Comparison of ENCODE assay signal across 10 cellular contexts in the genomic region with DNA sequence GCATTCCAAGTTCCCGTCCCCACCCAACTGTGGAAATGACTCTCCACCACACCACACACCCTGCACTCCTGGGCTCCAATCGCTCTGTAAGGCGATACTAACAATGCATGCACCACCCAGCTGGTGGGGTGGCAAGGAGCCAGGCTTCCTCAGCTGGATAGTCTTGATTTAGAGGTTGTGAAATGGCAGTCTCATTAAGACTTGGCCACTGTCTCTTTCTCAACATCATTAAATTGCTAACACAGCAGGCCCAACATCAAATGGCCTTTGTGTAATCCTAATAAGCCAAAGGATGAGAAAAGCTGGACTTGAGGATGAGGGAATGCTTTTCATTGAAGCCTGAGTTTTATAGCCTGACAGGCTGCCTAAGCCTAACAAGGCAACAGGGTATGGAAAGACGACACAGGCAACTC.
DNase-seq lines count a peak whose midpoint lies in the region; TF ChIP-seq lines count a peak whose summit lies in the region.
"Had no signal": no experiment of that assay in that cellular context is flagged by ENCODE, and none has a peak within 500 bp of the region (broad histone marks: within the 10 kb centered on the region; RNA-seq: fewer than 3 reads in every experiment).

No MANE protein-coding gene starts in this region.

- H3K4me3 Mint-ChIP-seq in CD8-positive, alpha-beta memory T cell, result no peak overlapping the region
- H3K4me3 Mint-ChIP-seq: memory B cell had no signal

- CTCF ChIA-PET in CD8-positive, alpha-beta memory T cell (lab: Charles Lee), result no interaction called here

- H3K27ac ChIP-seq in CD8-positive, alpha-beta memory T cell (ENCODE audit: low read depth, low read length), result no peak overlapping the region
- H3K27ac ChIP-seq: upper lobe of left lung had no signal

- intact Hi-C loops in posterior vena cava (cut with DNase I), result no loop called here

- DNase-seq in GF-D8 (lab: John Stamatoyannopoulos, UW) (peak; percentile 65), NCI-H345 treated with DMSO at 0.1 percent for 48 hours (lab: John Stamatoyannopoulos, UW; ENCODE audit: unreplicated experiment) (peak; percentile 6), erythroblast (lab: John Stamatoyannopoulos, UW) (peak; percentile 9 to 17), posterior vena cava (ENCODE audit: low spot score) (peak; percentile 92), SW 1271 (lab: John Stamatoyannopoulos, UW) (no peak)
- no peak for DNase-seq in stimulated activated CD8-positive, alpha-beta memory T cell treated with anti-CD3 and anti-CD28 coated beads, Interleukin-4, amount 100 ng/mL, for 48 hours
- no peak for DNase-seq in activated effector memory CD4-positive, alpha-beta T cell treated with anti-CD3 and anti-CD28 coated beads, Interleukin-2, amount 50 U/mL, for 16 hours
- DNase-seq in CD8-positive, alpha-beta memory T cell, result no peak

- H3K36me3 Mint-ChIP-seq in CD8-positive, alpha-beta memory T cell, result peaks cover 0 to 26% (median 0%) of the 10 kb centered on the region in 3 donors

- no peak for TF ChIP-seq POLR2A in erythroblast (IDR thresholded peaks at IDR 0.05; ENCODE audit: low read length)

- H3K9me3 ChIP-seq in CD8-positive, alpha-beta memory T cell (ENCODE audit: low read length), result no peaks in the 10 kb centered on the region
- H3K9me3 ChIP-seq: upper lobe of left lung had no signal

- H3K4me3 ChIP-seq in CD8-positive, alpha-beta memory T cell (ENCODE audit: low read length), result no peak overlapping the region
- H3K4me3 ChIP-seq: upper lobe of left lung had no signal

- peaks cover 0 to 7% (median 2%) of the 10 kb centered on the region in 5 donors for H3K9me3 Mint-ChIP-seq in CD8-positive, alpha-beta memory T cell

- H3K4me1 Mint-ChIP-seq in CD8-positive, alpha-beta memory T cell, result peaks cover 3 to 15% (median 4%) of the 10 kb centered on the region in 3 donors

- peaks cover 11% of the 10 kb centered on the region for H3K4me1 ChIP-seq in CD8-positive, alpha-beta memory T cell (ENCODE audit: insufficient read depth, low read length)

- H3K27me3 ChIP-seq in CD8-positive, alpha-beta memory T cell (ENCODE audit: insufficient read depth, low read length, poor library complexity, severe bottlenecking), result no peaks in the 10 kb centered on the region
- H3K27me3 ChIP-seq: upper lobe of left lung had no signal

- no peak overlapping the region for H3K27ac Mint-ChIP-seq in CD8-positive, alpha-beta memory T cell
- H3K27ac Mint-ChIP-seq: memory B cell had no signal

- POLR2A ChIA-PET in CD8-positive, alpha-beta memory T cell (lab: Charles Lee), result no interaction called here

- H3K36me3 ChIP-seq in CD8-positive, alpha-beta memory T cell (ENCODE audit: insufficient read depth, low read length), result no peaks in the 10 kb centered on the region
- H3K36me3 ChIP-seq: upper lobe of left lung had no signal

- H3K27me3 Mint-ChIP-seq in CD8-positive, alpha-beta memory T cell, result no peaks in the 10 kb centered on the region
- H3K27me3 Mint-ChIP-seq: memory B cell had no signal

Comparison
In these comparisons a context has a peak if more than half of its experiments do, and no peak if none do; other contexts are left out.
1. DNase-seq: peak in GF-D8 (single experiment), NCI-H345 treated with DMSO at 0.1 percent for 48 hours (single experiment), erythroblast (2 of 2) and posterior vena cava (single experiment); none in stimulated activated CD8-positive, alpha-beta memory T cell treated with anti-CD3 and anti-CD28 coated beads, Interleukin-4, amount 100 ng/mL, for 48 hours (single experiment), activated effector memory CD4-positive, alpha-beta T cell treated with anti-CD3 and anti-CD28 coated beads, Interleukin-2, amount 50 U/mL, for 16 hours (single experiment), CD8-positive, alpha-beta memory T cell (0 of 5) and SW 1271 (0 of 2).